ENCODE assay signal across 15 cellular contexts in genomic region chr16:17439580-17439979, GRCh38. TPM values are rescaled to one million over a fixed set of nuclear protein-coding genes. Genes with fewer than 3 reads are reported as not detected.
DNase-seq lines count a peak whose midpoint lies in the region; ATAC-seq, FAIRE-seq and TF ChIP-seq lines count a peak whose summit lies in the region.
"Had no signal": no experiment of that assay in that cellular context is flagged by ENCODE, and none has a peak within 500 bp of the region (broad histone marks: within the 10 kb centered on the region; RNA-seq: fewer than 3 reads in every experiment).

No MANE protein-coding gene starts in this region.

- TF ChIP-seq CTCF in natural killer cell (IDR thresholded peaks at IDR 0.05): no peak

- intact Hi-C loops in activated CD4-positive, alpha-beta memory T cell treated with anti-CD3 and anti-CD28 coated beads for 36 hours (cut with micrococcal nuclease): loop anchor here (1.0 kb wide), 1 partner anchor 22 kb away; no protein-coding TSS in a partner anchor
- intact Hi-C loops in natural killer cell (cut with micrococcal nuclease): loop anchor here (5.0 kb wide), 1 partner anchor 37 kb away; no protein-coding TSS in a partner anchor

- H3K36me3 Mint-ChIP-seq in activated CD4-positive, alpha-beta T cell treated with anti-CD3 and anti-CD28 coated beads, Interleukin-2, amount 10 ng/mL, durations not matched to agents 7 days and 5 days (ENCODE audit: low read depth): peaks cover 85% of the 10 kb centered on the region
- H3K36me3 Mint-ChIP-seq in activated CD4-positive, alpha-beta memory T cell treated with anti-CD3 and anti-CD28 coated beads for 36 hours: no peaks in the 10 kb centered on the region
- no peaks in the 10 kb centered on the region for H3K36me3 Mint-ChIP-seq in natural killer cell

- H3K4me1 Mint-ChIP-seq in activated CD4-positive, alpha-beta T cell treated with anti-CD3 and anti-CD28 coated beads, Interleukin-2, amount 10 ng/mL, durations not matched to agents 7 days and 5 days: peaks cover 56% of the 10 kb centered on the region
- H3K4me1 Mint-ChIP-seq in activated CD4-positive, alpha-beta memory T cell treated with anti-CD3 and anti-CD28 coated beads for 36 hours (ENCODE audit: low read depth): peaks cover 27% of the 10 kb centered on the region
- H3K4me1 Mint-ChIP-seq in natural killer cell: peaks cover 80 to 83% of the 10 kb centered on the region in 2 donors

- POLR2A ChIA-PET in activated CD4-positive, alpha-beta T cell treated with anti-CD3 and anti-CD28 coated beads, Interleukin-2, amount 10 ng/mL, durations not matched to agents 7 days and 5 days (lab: Charles Lee): no interaction called here
- POLR2A ChIA-PET in activated CD4-positive, alpha-beta memory T cell treated with anti-CD3 and anti-CD28 coated beads for 36 hours (lab: Charles Lee): interaction anchor here (1.2 kb wide), 1 partner anchor 24 kb away, joined by 4 read pairs; no protein-coding TSS in a partner anchor

- H3K27ac Mint-ChIP-seq in activated CD4-positive, alpha-beta T cell treated with anti-CD3 and anti-CD28 coated beads, Interleukin-2, amount 10 ng/mL, durations not matched to agents 7 days and 5 days: peak overlapping the region; percentile 83
- H3K27ac Mint-ChIP-seq in activated CD4-positive, alpha-beta memory T cell treated with anti-CD3 and anti-CD28 coated beads for 36 hours: peak overlapping the region; percentile 70
- H3K27ac Mint-ChIP-seq in natural killer cell: peak overlapping the region; percentile 27 to 59
- H3K27ac Mint-ChIP-seq: HFFc6 had no signal

- ATAC-seq in natural killer cell: peak; percentile 47 to 86 (median 70)

- DNase-seq in activated CD4-positive, alpha-beta T cell treated with anti-CD3 and anti-CD28 coated beads, Interleukin-2, amount 10 ng/mL, durations not matched to agents 7 days and 5 days: no peak
- DNase-seq in activated CD4-positive, alpha-beta T cell treated with anti-CD3 and anti-CD28 coated beads, Interleukin-2, amount 50 U/mL, for 48 hours: no peak
- no peak for DNase-seq in GM18507 (ENCODE audit: extremely low spot score, insufficient read length, low read depth)
- no peak for DNase-seq in activated CD4-positive, alpha-beta memory T cell treated with anti-CD3 and anti-CD28 coated beads for 36 hours
- no peak for DNase-seq in natural killer cell
- no peak for DNase-seq in epidermal melanocyte (ENCODE audit: insufficient read length, low spot score)
- DNase-seq in glomerular visceral epithelial cell (ENCODE audit: extremely low spot score): no peak
- DNase-seq in NCI-H526 treated with DMSO at 0.1 percent for 48 hours (lab: John Stamatoyannopoulos, UW): no peak
- DNase-seq: effector CD4-positive, alpha-beta T cell; GF-D8; HFFc6; IMR-90; NCI-H1092; upper lobe of left lung had no signal

- peak; percentile 18 for FAIRE-seq in GM18507 (lab: Jason Lieb, UNC)
- FAIRE-seq: D721Med had no signal

- H3K9me3 Mint-ChIP-seq in activated CD4-positive, alpha-beta T cell treated with anti-CD3 and anti-CD28 coated beads, Interleukin-2, amount 10 ng/mL, durations not matched to agents 7 days and 5 days: peaks cover 10% of the 10 kb centered on the region
- no peaks in the 10 kb centered on the region for H3K9me3 Mint-ChIP-seq in activated CD4-positive, alpha-beta memory T cell treated with anti-CD3 and anti-CD28 coated beads for 36 hours
- no peaks in the 10 kb centered on the region for H3K9me3 Mint-ChIP-seq in natural killer cell
- H3K9me3 Mint-ChIP-seq: HFFc6 had no signal

- H3K4me3 Mint-ChIP-seq in activated CD4-positive, alpha-beta T cell treated with anti-CD3 and anti-CD28 coated beads, Interleukin-2, amount 10 ng/mL, durations not matched to agents 7 days and 5 days: peak overlapping the region; percentile 31
- no peak overlapping the region for H3K4me3 Mint-ChIP-seq in activated CD4-positive, alpha-beta memory T cell treated with anti-CD3 and anti-CD28 coated beads for 36 hours
- peak overlapping the region; percentile 71 for H3K4me3 Mint-ChIP-seq in natural killer cell
- H3K4me3 Mint-ChIP-seq: HFFc6 had no signal

- no peaks in the 10 kb centered on the region for H3K27me3 Mint-ChIP-seq in activated CD4-positive, alpha-beta T cell treated with anti-CD3 and anti-CD28 coated beads, Interleukin-2, amount 10 ng/mL, durations not matched to agents 7 days and 5 days
- H3K27me3 Mint-ChIP-seq in activated CD4-positive, alpha-beta memory T cell treated with anti-CD3 and anti-CD28 coated beads for 36 hours: no peaks in the 10 kb centered on the region
- no peaks in the 10 kb centered on the region for H3K27me3 Mint-ChIP-seq in natural killer cell (ENCODE audit: low read depth in 2 of 2)

- CTCF ChIA-PET in activated CD4-positive, alpha-beta T cell treated with anti-CD3 and anti-CD28 coated beads, Interleukin-2, amount 10 ng/mL, durations not matched to agents 7 days and 5 days (lab: Charles Lee): no interaction called here
- CTCF ChIA-PET in activated CD4-positive, alpha-beta memory T cell treated with anti-CD3 and anti-CD28 coated beads for 36 hours (lab: Charles Lee): no interaction called here

RNA-seq across cellular contexts. Expression of gene XYLT1, which starts 31.2 kb away (rescaled TPM):
- 10 to 100 TPM; 46.6 to 50.1 TPM for total RNA-seq in activated CD4-positive, alpha-beta T cell treated with anti-CD3 and anti-CD28 coated beads, Interleukin-2, amount 10 ng/mL, durations not matched to agents 7 days and 5 days
- total RNA-seq in activated CD4-positive, alpha-beta memory T cell treated with anti-CD3 and anti-CD28 coated beads for 36 hours: 1 to 10 TPM; 6.2 to 6.8 TPM
- total RNA-seq in natural killer cell: 10 to 100 TPM; 40.9 to 55.5 (median 43.8) TPM

Comparison
In these comparisons a context has a peak if more than half of its experiments do, and no peak if none do; other contexts are left out.
1. RNA of gene XYLT1, which starts 31.2 kb away (total RNA-seq): 46.6 to 50.1 TPM in activated CD4-positive, alpha-beta T cell treated with anti-CD3 and anti-CD28 coated beads, Interleukin-2, amount 10 ng/mL, durations not matched to agents 7 days and 5 days and 40.9 to 55.5 TPM in natural killer cell; 6.2 to 6.8 TPM in activated CD4-positive, alpha-beta memory T cell treated with anti-CD3 and anti-CD28 coated beads for 36 hours; every median in the first group is over 4 times any median in the second.
2. Peak in every context shown above with its lines, with median percentiles within 50 percentile points of each other: H3K27ac Mint-ChIP-seq.